8 cellular contexts compared by ENCODE assay signal in the genomic region with DNA sequence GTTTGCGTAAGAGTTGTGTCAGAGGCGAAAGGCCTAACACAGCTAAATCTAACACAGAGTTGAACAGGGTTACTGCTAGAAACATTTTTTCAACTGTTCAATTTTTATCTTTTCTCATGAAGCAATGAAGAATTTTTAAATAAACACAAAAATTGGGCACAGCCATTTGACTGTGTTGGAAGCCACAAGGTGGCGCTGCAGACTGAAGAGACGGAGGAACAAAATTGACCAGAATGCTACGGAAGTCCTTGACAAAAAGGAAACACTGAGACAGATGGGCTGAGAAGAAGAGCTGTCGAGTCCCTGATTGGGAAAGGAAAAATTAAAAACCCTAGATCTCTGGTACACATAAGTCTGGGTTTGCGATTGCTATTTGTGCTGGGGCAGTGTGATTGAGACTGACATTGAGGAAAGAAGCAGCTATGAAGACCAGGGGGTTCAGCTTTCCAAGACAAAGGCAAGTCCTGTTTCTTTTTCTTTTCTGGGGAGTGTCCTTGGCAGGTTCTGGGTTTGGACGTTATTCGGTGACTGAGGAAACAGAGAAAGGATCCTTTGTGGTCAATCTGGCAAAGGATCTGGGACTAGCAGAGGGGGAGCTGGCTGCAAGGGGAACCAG. TPM values are rescaled to one million over a fixed set of nuclear protein-coding genes. Genes with fewer than 3 reads are reported as not detected.
DNase-seq lines count a peak whose midpoint lies in the region; ATAC-seq and TF ChIP-seq lines count a peak whose summit lies in the region.

TSS of gene PCDHB9 (plus strand) at position 265 of the 616 bp plus-strand sequence. CDS start at position 423, 158 bp downstream.

- H3K27ac ChIP-seq in RWPE2 (ENCODE audit: poor library complexity, severe bottlenecking): no peak within 1 kb of the TSS

- H3K4me3 ChIP-seq in HFF-Myc (replicated peaks; ENCODE audit: low read depth, low read length) (no peak within 1 kb of the TSS), RWPE2 (ENCODE audit: severe bottlenecking) (no peak within 1 kb of the TSS), epithelial cell of proximal tubule (ENCODE audit: low read depth, low read length) (no peak within 1 kb of the TSS)

- H3K9me3 ChIP-seq in RWPE2 (ENCODE audit: severe bottlenecking): peaks cover 2% of the 10 kb centered on the region

- H3K27me3 ChIP-seq in RWPE2 (ENCODE audit: insufficient read depth, poor library complexity, severe bottlenecking): peaks cover 84% of the 10 kb centered on the region

- H3K36me3 ChIP-seq in RWPE2 (ENCODE audit: low read depth): no peaks in the 10 kb centered on the region

- no peaks in the 10 kb centered on the region for H3K4me1 ChIP-seq in RWPE2 (ENCODE audit: insufficient read depth, poor library complexity, severe bottlenecking)

- ATAC-seq in RWPE2 (ENCODE audit: low read depth) (no peak), GM21786 (IDR thresholded peaks at IDR 0.05; ENCODE audit: unreplicated experiment) (no peak), GM21367 (IDR thresholded peaks at IDR 0.05; ENCODE audit: unreplicated experiment) (no peak)

- peak; percentile 54 for TF ChIP-seq CTCF in HFF-Myc (IDR thresholded peaks at IDR 0.05; ENCODE audit: low read depth, low read length, missing control alignments)
- TF ChIP-seq CTCF in RWPE2 (IDR thresholded peaks at IDR 0.05; ENCODE audit: poor library complexity, severe bottlenecking): peak; percentile 63
- TF ChIP-seq CTCF in epithelial cell of proximal tubule (conservative IDR thresholded peaks at IDR 0.05; ENCODE audit: low read depth, low read length): peak; percentile 38

- DNase-seq in COLO668 (lab: John Stamatoyannopoulos, UW; ENCODE audit: unreplicated experiment): peak; percentile 38
- no peak for DNase-seq in HFF-Myc (ENCODE audit: extremely low read depth, low read depth)
- DNase-seq in RWPE2 (ENCODE audit: low spot score): no peak
- no peak for DNase-seq in epithelial cell of proximal tubule (ENCODE audit: low read depth)
- peak; percentile 26 for DNase-seq in stimulated activated CD4-positive, alpha-beta T cell treated with anti-CD3 and anti-CD28 coated beads, Interleukin-4, amount 100 ng/mL, for 1 hour
- DNase-seq in DMS79 treated with DMSO at 0.1 percent for 48 hours (lab: John Stamatoyannopoulos, UW): no peak

RNA-seq across cellular contexts. Expression of gene PCDHB9, which starts in this region (rescaled TPM):
- total RNA-seq in epithelial cell of proximal tubule: not detected in 2 replicates

Comparison
In these comparisons a context has a peak if more than half of its experiments do, and no peak if none do; other contexts are left out.
1. DNase-seq: peak in COLO668 (single experiment) and stimulated activated CD4-positive, alpha-beta T cell treated with anti-CD3 and anti-CD28 coated beads, Interleukin-4, amount 100 ng/mL, for 1 hour (single experiment); none in HFF-Myc (single experiment), RWPE2 (single experiment), epithelial cell of proximal tubule (single experiment) and DMS79 treated with DMSO at 0.1 percent for 48 hours (single experiment).
2. Peak in every context shown above with its lines, with median percentiles within 50 percentile points of each other: CTCF ChIP-seq.